In genomic region chr15:60592386-60593339, GRCh38 we compare ENCODE assay signal across 8 cellular contexts.
DNase-seq lines count a peak whose midpoint lies in the region; ATAC-seq and TF ChIP-seq lines count a peak whose summit lies in the region.

No MANE protein-coding gene starts in this region.

- H3K9me3 ChIP-seq in RWPE2 (ENCODE audit: severe bottlenecking), result no peaks in the 10 kb centered on the region

- no peaks in the 10 kb centered on the region for H3K9me3 Mint-ChIP-seq in IgD-negative memory B cell

- peak overlapping the region; percentile 33 for H3K27ac ChIP-seq in RWPE2 (ENCODE audit: poor library complexity, severe bottlenecking)
- H3K27ac ChIP-seq in temporal lobe (ENCODE audit: low read depth, low read length), result peak overlapping the region; percentile 22

- no peaks in the 10 kb centered on the region for H3K36me3 ChIP-seq in RWPE2 (ENCODE audit: low read depth)

- H3K27ac Mint-ChIP-seq in IgD-negative memory B cell, result peak overlapping the region; percentile 63 to 85 (median 83)

- DNase-seq in DMS 273 (lab: John Stamatoyannopoulos, UW; ENCODE audit: unreplicated experiment), result peak; percentile 85
- DNase-seq in RWPE2 (ENCODE audit: low spot score), result peak; percentile 92
- peak; percentile 37 to 80 (median 56) for DNase-seq in activated naive CD4-positive, alpha-beta T cell (lab: John Stamatoyannopoulos, UW)
- peak; percentile 91 for DNase-seq in globus pallidus (ENCODE audit: low spot score)
- DNase-seq in omental fat pad (ENCODE audit: low spot score), result peak; percentile 35

- H3K4me1 ChIP-seq in RWPE2 (ENCODE audit: insufficient read depth, poor library complexity, severe bottlenecking), result peaks cover 16% of the 10 kb centered on the region

- TF ChIP-seq CTCF in RWPE2 (IDR thresholded peaks at IDR 0.05; ENCODE audit: poor library complexity, severe bottlenecking) (peak; percentile 42), omental fat pad (IDR thresholded peaks at IDR 0.05) (no peak)

- ATAC-seq in GM21526 (IDR thresholded peaks at IDR 0.05; ENCODE audit: low FRiP score, unreplicated experiment) (peak; percentile 78), RWPE2 (ENCODE audit: low read depth) (peak; percentile 82), omental fat pad (ENCODE audit: low FRiP score) (peak; percentile 93)

- H3K4me3 Mint-ChIP-seq in IgD-negative memory B cell, result peak overlapping the region; percentile 82 to 94 (median 92)

- H3K4me1 Mint-ChIP-seq in IgD-negative memory B cell, result peaks cover 2 to 25% (median 14%) of the 10 kb centered on the region in 3 donors

- no peaks in the 10 kb centered on the region for H3K36me3 Mint-ChIP-seq in IgD-negative memory B cell

- H3K27me3 Mint-ChIP-seq in IgD-negative memory B cell, result peaks cover 4% of the 10 kb centered on the region

- H3K4me3 ChIP-seq in RWPE2 (ENCODE audit: severe bottlenecking), result peak overlapping the region; percentile 64

- peaks cover 20% of the 10 kb centered on the region for H3K27me3 ChIP-seq in RWPE2 (ENCODE audit: insufficient read depth, poor library complexity, severe bottlenecking)

Comparison
In these comparisons a context has a peak if more than half of its experiments do, and no peak if none do; other contexts are left out.
1. Peak in every context shown above with its lines: DNase-seq, ATAC-seq, H3K4me3 ChIP-seq and H3K27ac ChIP-seq.
2. DNase-seq: peak in every context shown above with its lines; median percentile 92 in RWPE2; 91 in globus pallidus; 85 in DMS 273; 56 in activated naive CD4-positive, alpha-beta T cell; 35 in omental fat pad.